ENCODE assay signal across 9 cellular contexts in genomic region chr12:1916396-1917171, GRCh38. TPM values are rescaled to one million over a fixed set of nuclear protein-coding genes. Genes with fewer than 3 reads are reported as not detected.
DNase-seq lines count a peak whose midpoint lies in the region; ATAC-seq and FAIRE-seq lines count a peak whose summit lies in the region.
"Had no signal": no experiment of that assay in that cellular context is flagged by ENCODE, and none has a peak within 500 bp of the region (broad histone marks: within the 10 kb centered on the region; RNA-seq: fewer than 3 reads in every experiment).

No MANE protein-coding gene starts in this region.

- H3K4me1 ChIP-seq in SJCRH30 = peaks cover 54% of the 10 kb centered on the region

- H3K4me1 Mint-ChIP-seq in activated naive CD8-positive, alpha-beta T cell (ENCODE audit: low read depth) = peaks cover 16% of the 10 kb centered on the region
- peaks cover 19% of the 10 kb centered on the region for H3K4me1 Mint-ChIP-seq in activated naive CD8-positive, alpha-beta T cell treated with anti-CD3 and anti-CD28 coated beads, Interleukin-2, amount 50 U/mL, for 24 hours

- no peaks in the 10 kb centered on the region for H3K9me3 Mint-ChIP-seq in activated naive CD8-positive, alpha-beta T cell (ENCODE audit: low read depth)
- H3K9me3 Mint-ChIP-seq in activated naive CD8-positive, alpha-beta T cell treated with anti-CD3 and anti-CD28 coated beads, Interleukin-2, amount 50 U/mL, for 24 hours = no peaks in the 10 kb centered on the region

- H3K27ac ChIP-seq in SJCRH30 = no peak overlapping the region
- H3K27ac ChIP-seq: SJSA1 had no signal

- no peak for ATAC-seq in activated naive CD8-positive, alpha-beta T cell treated with anti-CD3 and anti-CD28 coated beads, Interleukin-2, amount 50 U/mL, for 24 hours
- no peak for ATAC-seq in GM21447 (IDR thresholded peaks at IDR 0.05; ENCODE audit: unreplicated experiment)

- no peak for DNase-seq in activated naive CD8-positive, alpha-beta T cell treated with anti-CD3 and anti-CD28 coated beads, Interleukin-2, amount 50 U/mL, for 24 hours
- DNase-seq in SJCRH30 (peak; percentile 58 to 73), iPS-NIHi11 (ENCODE audit: low spot score) (peak; percentile 7), urothelium cell line (ENCODE audit: low spot score) (peak; percentile 10), NCI-H2107 (lab: John Stamatoyannopoulos, UW) (no peak), NCI-H1930 (lab: John Stamatoyannopoulos, UW) (no peak)

- no peak overlapping the region for H3K4me3 Mint-ChIP-seq in activated naive CD8-positive, alpha-beta T cell
- H3K4me3 Mint-ChIP-seq in activated naive CD8-positive, alpha-beta T cell treated with anti-CD3 and anti-CD28 coated beads, Interleukin-2, amount 50 U/mL, for 24 hours = no peak overlapping the region

- H3K4me3 ChIP-seq in SJCRH30 = peak overlapping the region; percentile 53; the same call in 1 of the 2 replicates
- H3K4me3 ChIP-seq: SJSA1 had no signal

- H3K27me3 ChIP-seq in SJCRH30 = no peaks in the 10 kb centered on the region

- peak; percentile 56 for FAIRE-seq in urothelium cell line (lab: Jason Lieb, UNC)

- H3K9me3 ChIP-seq in SJCRH30 (replicated peaks) = no peaks in the 10 kb centered on the region; the same call in 1 of the 2 replicates
- H3K9me3 ChIP-seq: SJSA1 had no signal

- H3K36me3 ChIP-seq in SJCRH30 = no peaks in the 10 kb centered on the region
- H3K36me3 ChIP-seq: SJSA1 had no signal

- H3K27ac Mint-ChIP-seq in activated naive CD8-positive, alpha-beta T cell = peak overlapping the region; percentile 51
- H3K27ac Mint-ChIP-seq in activated naive CD8-positive, alpha-beta T cell treated with anti-CD3 and anti-CD28 coated beads, Interleukin-2, amount 50 U/mL, for 24 hours = no peak overlapping the region

- no peaks in the 10 kb centered on the region for H3K36me3 Mint-ChIP-seq in activated naive CD8-positive, alpha-beta T cell
- no peaks in the 10 kb centered on the region for H3K36me3 Mint-ChIP-seq in activated naive CD8-positive, alpha-beta T cell treated with anti-CD3 and anti-CD28 coated beads, Interleukin-2, amount 50 U/mL, for 24 hours (ENCODE audit: low read depth)

- H3K27me3 Mint-ChIP-seq in activated naive CD8-positive, alpha-beta T cell = peaks cover 1% of the 10 kb centered on the region
- H3K27me3 Mint-ChIP-seq in activated naive CD8-positive, alpha-beta T cell treated with anti-CD3 and anti-CD28 coated beads, Interleukin-2, amount 50 U/mL, for 24 hours = peaks cover 4% of the 10 kb centered on the region

RNA-seq across cellular contexts. Expression of gene CACNA2D4, which starts 1.9 kb away (rescaled TPM):
- 2.7 and 3.6 TPM in 2 replicates for total RNA-seq in SJCRH30 (2014; rRNA removed; shearing (Covaris generic))
- total RNA-seq: SJSA1 had no signal

Comparison
In these comparisons a context has a peak if more than half of its experiments do, and no peak if none do; other contexts are left out.
1. DNase-seq: peak in SJCRH30 (2 of 2), iPS-NIHi11 (single experiment) and urothelium cell line (single experiment); none in activated naive CD8-positive, alpha-beta T cell treated with anti-CD3 and anti-CD28 coated beads, Interleukin-2, amount 50 U/mL, for 24 hours (single experiment), NCI-H2107 (single experiment) and NCI-H1930 (0 of 2).